1 cellular context compared by ENCODE assay signal in genomic region chr5:8058626-8059180, GRCh38.
TF ChIP-seq lines count a peak whose summit lies in the region.

No MANE protein-coding gene starts in this region.

TF ChIP-seq in H1, 55 proteins besides CTCF, POLR2A, EP300 and RAD21:
- TF ChIP-seq, protein P1, sequence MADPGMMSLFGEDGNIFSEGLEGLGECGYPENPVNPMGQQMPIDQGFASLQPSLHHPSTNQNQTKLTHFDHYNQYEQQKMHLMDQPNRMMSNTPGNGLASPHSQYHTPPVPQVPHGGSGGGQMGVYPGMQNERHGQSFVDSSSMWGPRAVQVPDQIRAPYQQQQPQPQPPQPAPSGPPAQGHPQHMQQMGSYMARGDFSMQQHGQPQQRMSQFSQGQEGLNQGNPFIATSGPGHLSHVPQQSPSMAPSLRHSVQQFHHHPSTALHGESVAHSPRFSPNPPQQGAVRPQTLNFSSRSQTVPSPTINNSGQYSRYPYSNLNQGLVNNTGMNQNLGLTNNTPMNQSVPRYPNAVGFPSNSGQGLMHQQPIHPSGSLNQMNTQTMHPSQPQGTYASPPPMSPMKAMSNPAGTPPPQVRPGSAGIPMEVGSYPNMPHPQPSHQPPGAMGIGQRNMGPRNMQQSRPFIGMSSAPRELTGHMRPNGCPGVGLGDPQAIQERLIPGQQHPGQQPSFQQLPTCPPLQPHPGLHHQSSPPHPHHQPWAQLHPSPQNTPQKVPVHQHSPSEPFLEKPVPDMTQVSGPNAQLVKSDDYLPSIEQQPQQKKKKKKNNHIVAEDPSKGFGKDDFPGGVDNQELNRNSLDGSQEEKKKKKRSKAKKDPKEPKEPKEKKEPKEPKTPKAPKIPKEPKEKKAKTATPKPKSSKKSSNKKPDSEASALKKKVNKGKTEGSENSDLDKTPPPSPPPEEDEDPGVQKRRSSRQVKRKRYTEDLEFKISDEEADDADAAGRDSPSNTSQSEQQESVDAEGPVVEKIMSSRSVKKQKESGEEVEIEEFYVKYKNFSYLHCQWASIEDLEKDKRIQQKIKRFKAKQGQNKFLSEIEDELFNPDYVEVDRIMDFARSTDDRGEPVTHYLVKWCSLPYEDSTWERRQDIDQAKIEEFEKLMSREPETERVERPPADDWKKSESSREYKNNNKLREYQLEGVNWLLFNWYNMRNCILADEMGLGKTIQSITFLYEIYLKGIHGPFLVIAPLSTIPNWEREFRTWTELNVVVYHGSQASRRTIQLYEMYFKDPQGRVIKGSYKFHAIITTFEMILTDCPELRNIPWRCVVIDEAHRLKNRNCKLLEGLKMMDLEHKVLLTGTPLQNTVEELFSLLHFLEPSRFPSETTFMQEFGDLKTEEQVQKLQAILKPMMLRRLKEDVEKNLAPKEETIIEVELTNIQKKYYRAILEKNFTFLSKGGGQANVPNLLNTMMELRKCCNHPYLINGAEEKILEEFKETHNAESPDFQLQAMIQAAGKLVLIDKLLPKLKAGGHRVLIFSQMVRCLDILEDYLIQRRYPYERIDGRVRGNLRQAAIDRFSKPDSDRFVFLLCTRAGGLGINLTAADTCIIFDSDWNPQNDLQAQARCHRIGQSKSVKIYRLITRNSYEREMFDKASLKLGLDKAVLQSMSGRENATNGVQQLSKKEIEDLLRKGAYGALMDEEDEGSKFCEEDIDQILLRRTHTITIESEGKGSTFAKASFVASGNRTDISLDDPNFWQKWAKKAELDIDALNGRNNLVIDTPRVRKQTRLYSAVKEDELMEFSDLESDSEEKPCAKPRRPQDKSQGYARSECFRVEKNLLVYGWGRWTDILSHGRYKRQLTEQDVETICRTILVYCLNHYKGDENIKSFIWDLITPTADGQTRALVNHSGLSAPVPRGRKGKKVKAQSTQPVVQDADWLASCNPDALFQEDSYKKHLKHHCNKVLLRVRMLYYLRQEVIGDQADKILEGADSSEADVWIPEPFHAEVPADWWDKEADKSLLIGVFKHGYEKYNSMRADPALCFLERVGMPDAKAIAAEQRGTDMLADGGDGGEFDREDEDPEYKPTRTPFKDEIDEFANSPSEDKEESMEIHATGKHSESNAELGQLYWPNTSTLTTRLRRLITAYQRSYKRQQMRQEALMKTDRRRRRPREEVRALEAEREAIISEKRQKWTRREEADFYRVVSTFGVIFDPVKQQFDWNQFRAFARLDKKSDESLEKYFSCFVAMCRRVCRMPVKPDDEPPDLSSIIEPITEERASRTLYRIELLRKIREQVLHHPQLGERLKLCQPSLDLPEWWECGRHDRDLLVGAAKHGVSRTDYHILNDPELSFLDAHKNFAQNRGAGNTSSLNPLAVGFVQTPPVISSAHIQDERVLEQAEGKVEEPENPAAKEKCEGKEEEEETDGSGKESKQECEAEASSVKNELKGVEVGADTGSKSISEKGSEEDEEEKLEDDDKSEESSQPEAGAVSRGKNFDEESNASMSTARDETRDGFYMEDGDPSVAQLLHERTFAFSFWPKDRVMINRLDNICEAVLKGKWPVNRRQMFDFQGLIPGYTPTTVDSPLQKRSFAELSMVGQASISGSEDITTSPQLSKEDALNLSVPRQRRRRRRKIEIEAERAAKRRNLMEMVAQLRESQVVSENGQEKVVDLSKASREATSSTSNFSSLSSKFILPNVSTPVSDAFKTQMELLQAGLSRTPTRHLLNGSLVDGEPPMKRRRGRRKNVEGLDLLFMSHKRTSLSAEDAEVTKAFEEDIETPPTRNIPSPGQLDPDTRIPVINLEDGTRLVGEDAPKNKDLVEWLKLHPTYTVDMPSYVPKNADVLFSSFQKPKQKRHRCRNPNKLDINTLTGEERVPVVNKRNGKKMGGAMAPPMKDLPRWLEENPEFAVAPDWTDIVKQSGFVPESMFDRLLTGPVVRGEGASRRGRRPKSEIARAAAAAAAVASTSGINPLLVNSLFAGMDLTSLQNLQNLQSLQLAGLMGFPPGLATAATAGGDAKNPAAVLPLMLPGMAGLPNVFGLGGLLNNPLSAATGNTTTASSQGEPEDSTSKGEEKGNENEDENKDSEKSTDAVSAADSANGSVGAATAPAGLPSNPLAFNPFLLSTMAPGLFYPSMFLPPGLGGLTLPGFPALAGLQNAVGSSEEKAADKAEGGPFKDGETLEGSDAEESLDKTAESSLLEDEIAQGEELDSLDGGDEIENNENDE (IDR thresholded peaks at IDR 0.05; ENCODE audit: insufficient replicate concordance, low read length), result no peak
- no peak for TF ChIP-seq SP2 (IDR thresholded peaks at IDR 0.05; ENCODE audit: low read length)
- TF ChIP-seq JUND (IDR thresholded peaks at IDR 0.05; ENCODE audit: low read length), result no peak
- no peak for TF ChIP-seq SIRT6 (IDR thresholded peaks at IDR 0.05; ENCODE audit: low read length)
- TF ChIP-seq CHD2 (IDR thresholded peaks at IDR 0.05; ENCODE audit: low read length), result no peak
- no peak for TF ChIP-seq CREB1 (IDR thresholded peaks at IDR 0.05)
- no peak for TF ChIP-seq POLR2AphosphoS5 (IDR thresholded peaks at IDR 0.05; ENCODE audit: low read depth, low read length)
- no peak for TF ChIP-seq KDM5A (IDR thresholded peaks at IDR 0.05; ENCODE audit: low read length)
- TF ChIP-seq GABPA (IDR thresholded peaks at IDR 0.05; ENCODE audit: borderline replicate concordance, insufficient read depth, low read length), result no peak
- TF ChIP-seq CHD1 (IDR thresholded peaks at IDR 0.05; ENCODE audit: low read depth, low read length), result no peak
- no peak for TF ChIP-seq EZH2 (IDR thresholded peaks at IDR 0.05; ENCODE audit: low read depth, low read length, severe bottlenecking)
- TF ChIP-seq, protein P2, sequence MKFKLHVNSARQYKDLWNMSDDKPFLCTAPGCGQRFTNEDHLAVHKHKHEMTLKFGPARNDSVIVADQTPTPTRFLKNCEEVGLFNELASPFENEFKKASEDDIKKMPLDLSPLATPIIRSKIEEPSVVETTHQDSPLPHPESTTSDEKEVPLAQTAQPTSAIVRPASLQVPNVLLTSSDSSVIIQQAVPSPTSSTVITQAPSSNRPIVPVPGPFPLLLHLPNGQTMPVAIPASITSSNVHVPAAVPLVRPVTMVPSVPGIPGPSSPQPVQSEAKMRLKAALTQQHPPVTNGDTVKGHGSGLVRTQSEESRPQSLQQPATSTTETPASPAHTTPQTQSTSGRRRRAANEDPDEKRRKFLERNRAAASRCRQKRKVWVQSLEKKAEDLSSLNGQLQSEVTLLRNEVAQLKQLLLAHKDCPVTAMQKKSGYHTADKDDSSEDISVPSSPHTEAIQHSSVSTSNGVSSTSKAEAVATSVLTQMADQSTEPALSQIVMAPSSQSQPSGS (IDR thresholded peaks at IDR 0.05; ENCODE audit: low read length), result no peak
